In the genomic region with DNA sequence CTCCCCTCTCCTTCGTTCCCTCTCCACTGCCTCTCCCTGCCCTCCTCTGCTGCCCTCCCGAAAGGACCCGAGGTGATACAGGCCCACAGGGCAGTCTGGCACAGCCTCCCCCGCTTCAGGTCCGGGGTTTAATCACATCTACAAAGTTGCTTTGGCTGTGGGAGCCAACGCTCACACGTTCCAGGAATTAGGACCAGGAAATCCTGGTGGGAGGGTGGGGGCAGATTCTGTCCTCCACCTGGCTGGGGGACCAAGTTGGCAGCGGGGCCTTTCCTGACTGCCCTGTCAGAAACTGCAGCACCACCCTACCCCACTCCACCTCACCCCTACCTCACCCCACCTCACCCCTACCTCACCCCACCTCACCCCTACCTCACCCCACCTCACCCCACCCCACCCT, we compare ENCODE assay signal across 11 cellular contexts.
DNase-seq lines count a peak whose midpoint lies in the region; ATAC-seq and TF ChIP-seq lines count a peak whose summit lies in the region.
"Had no signal": no experiment of that assay in that cellular context is flagged by ENCODE, and none has a peak within 500 bp of the region (broad histone marks: within the 10 kb centered on the region; RNA-seq: fewer than 3 reads in every experiment).

No MANE protein-coding gene starts in this region.

- H3K27me3 ChIP-seq in CD4-positive, alpha-beta T cell (ENCODE audit: control insufficient read depth, insufficient read depth, low read length) = no peaks in the 10 kb centered on the region
- H3K27me3 ChIP-seq in esophagus muscularis mucosa (peaks cover 0 to 67% (median 0%) of the 10 kb centered on the region in 4 donors), neutrophil (peaks cover 23% of the 10 kb centered on the region)

- peaks cover 59% of the 10 kb centered on the region for H3K4me1 Mint-ChIP-seq in CD4-positive, alpha-beta T cell (ENCODE audit: low read depth)
- H3K4me1 Mint-ChIP-seq in T-cell = peaks cover 48 to 55% (median 54%) of the 10 kb centered on the region in 3 donors

- CTCF ChIA-PET in CD4-positive, alpha-beta T cell (lab: Charles Lee) = no interaction called here
- CTCF ChIA-PET in T-cell (lab: Charles Lee) = no interaction called here

- no peaks in the 10 kb centered on the region for H3K9me3 ChIP-seq in CD4-positive, alpha-beta T cell (ENCODE audit: control insufficient read depth, low read length)
- H3K9me3 ChIP-seq in esophagus muscularis mucosa = no peaks in the 10 kb centered on the region
- no peaks in the 10 kb centered on the region for H3K9me3 ChIP-seq in neutrophil

- TF ChIP-seq POLR2A in esophagus muscularis mucosa (IDR thresholded peaks at IDR 0.05; ENCODE audit: low read depth) = no peak

- in situ Hi-C loops in G401 (cut with HindIII; ENCODE audit: low sequenced_read_pairs) = no loop called here

- H3K9me3 Mint-ChIP-seq in CD4-positive, alpha-beta T cell = no peaks in the 10 kb centered on the region
- H3K9me3 Mint-ChIP-seq in T-cell = no peaks in the 10 kb centered on the region

- peak overlapping the region; percentile 84 for H3K4me3 Mint-ChIP-seq in CD4-positive, alpha-beta T cell
- peak overlapping the region; percentile 75 to 80 (median 76) for H3K4me3 Mint-ChIP-seq in T-cell

- H3K36me3 ChIP-seq in esophagus muscularis mucosa (no peaks in the 10 kb centered on the region), neutrophil (no peaks in the 10 kb centered on the region)

- H3K27me3 Mint-ChIP-seq in CD4-positive, alpha-beta T cell = no peaks in the 10 kb centered on the region
- peaks cover 0 to 2% of the 10 kb centered on the region in 2 donors for H3K27me3 Mint-ChIP-seq in T-cell

- DNase-seq in CD4-positive, alpha-beta T cell = peak in 5 of 10 experiments; percentile 11 to 16 (median 16)
- peak in 4 of 34 experiments; percentile 12 to 27 (median 18) for DNase-seq in T-cell
- no peak for DNase-seq in esophagus muscularis mucosa (ENCODE audit: extremely low spot score)
- no peak for DNase-seq in G401 (ENCODE audit: low spot score)
- DNase-seq in UCSD-AML1 (lab: John Stamatoyannopoulos, UW; ENCODE audit: unreplicated experiment) = no peak
- DNase-seq in NCI-H510A treated with DMSO at 0.1 percent for 48 hours (lab: John Stamatoyannopoulos, UW) = no peak
- DNase-seq: DMS 273 treated with DMSO at 0.1 percent for 48 hours, NCI-H146 had no signal

- 49% methylated on average over 7 of the region's 8 CpGs for WGBS in esophagus muscularis mucosa

- POLR2A ChIA-PET in CD4-positive, alpha-beta T cell (lab: Charles Lee) = interaction anchor here (0.5 to 4.4 kb wide), 9 partner anchors 38 to 270 kb away, joined by 3 to 36 read pairs (median 4); a partner anchor contains a TSS
- POLR2A ChIA-PET in T-cell (lab: Charles Lee) = no interaction called here

- intact Hi-C loops in CD4-positive, alpha-beta T cell (cut with DNase I, micrococcal nuclease) = loop anchor here (5.0 kb wide), 3 partner anchors 33 to 102 kb away; no protein-coding TSS in a partner anchor
- intact Hi-C loops in esophagus muscularis mucosa (cut with DNase I) = no loop called here

- peaks cover 15 to 31% (median 25%) of the 10 kb centered on the region in 4 donors for H3K4me1 ChIP-seq in esophagus muscularis mucosa
- peaks cover 39 to 44% of the 10 kb centered on the region in 2 experiments for H3K4me1 ChIP-seq in neutrophil (ENCODE audit: control insufficient read depth in 1 of 2, insufficient read depth in 1 of 2, low read depth in 1 of 2, low read length in 1 of 2)

- no peak for TF ChIP-seq CTCF in CD4-positive, alpha-beta T cell (IDR thresholded peaks at IDR 0.05)
- TF ChIP-seq CTCF in esophagus muscularis mucosa (IDR thresholded peaks at IDR 0.05) = no peak
- TF ChIP-seq CTCF in neutrophil (IDR thresholded peaks at IDR 0.05) = no peak

- ATAC-seq in CD4-positive, alpha-beta T cell (ENCODE audit: poor library complexity) = peak; percentile 18
- ATAC-seq in T-cell (replicated peaks in 1 of 4) (peak in 3 of 4 experiments; percentile 15 to 22 (median 16)), GM21423 (IDR thresholded peaks at IDR 0.05; ENCODE audit: unreplicated experiment) (no peak)

- peak overlapping the region; percentile 94 for H3K27ac ChIP-seq in CD4-positive, alpha-beta T cell (ENCODE audit: low read depth, low read length)
- H3K27ac ChIP-seq in esophagus muscularis mucosa (replicated peaks in 1 of 4) (peak overlapping the region; percentile 38 to 68 (median 54)), neutrophil (peak overlapping the region; percentile 99)
- H3K27ac ChIP-seq: SK-N-MC had no signal

- H3K36me3 Mint-ChIP-seq in CD4-positive, alpha-beta T cell (ENCODE audit: low read depth) = no peaks in the 10 kb centered on the region
- no peaks in the 10 kb centered on the region for H3K36me3 Mint-ChIP-seq in T-cell

- no peak for TF ChIP-seq EP300 in esophagus muscularis mucosa (IDR thresholded peaks at IDR 0.05)

- peak overlapping the region; percentile 99 for H3K27ac Mint-ChIP-seq in CD4-positive, alpha-beta T cell
- peak overlapping the region; percentile 99 to 100 for H3K27ac Mint-ChIP-seq in T-cell

- H3K4me3 ChIP-seq in esophagus muscularis mucosa (peak overlapping the region in 2 of 4 donors; percentile 1 to 25), neutrophil (ENCODE audit: low read depth in 1 of 2, low read length in 1 of 2) (peak overlapping the region; percentile 60 to 66)
- H3K4me3 ChIP-seq: SK-N-MC had no signal
